In genomic region chr11:120586072-120586471, GRCh38 we compare ENCODE assay signal across 29 cellular contexts.
"Had no signal": no experiment of that assay in that cellular context is flagged by ENCODE, and none has a peak within 500 bp of the region (broad histone marks: within the 10 kb centered on the region; RNA-seq: fewer than 3 reads in every experiment).

No MANE protein-coding gene starts in this region.

- H3K27me3 ChIP-seq: colonic mucosa, neural progenitor cell, right atrium auricular region, thyroid gland, vagina had no signal

- H2AFZ ChIP-seq: neural progenitor cell, parathyroid adenoma had no signal

- H3K4me1 Mint-ChIP-seq: memory B cell; naive B cell; stimulated activated naive CD8-positive, alpha-beta T cell treated with anti-CD3 and anti-CD28 coated beads, Interleukin-15, amount 100 ng/mL, for 72 hours had no signal

- H3K9ac ChIP-seq: neural progenitor cell, parathyroid adenoma had no signal

- H3K79me2 ChIP-seq: parathyroid adenoma had no signal

- FAIRE-seq: keratinocyte had no signal

- H3K4me1 ChIP-seq: colonic mucosa, gastrocnemius medialis, neural progenitor cell, parathyroid adenoma, prostate gland, right atrium auricular region, vagina had no signal

- DNase-seq: colonic mucosa; effector CD8-positive, alpha-beta T cell; endodermal cell; foreskin fibroblast; gastrocnemius medialis; head of caudate nucleus; mucosa of descending colon; naive B cell; stimulated activated CD4-positive, alpha-beta T cell treated with anti-CD3 and anti-CD28 coated beads, Interleukin-2, amount 100 ng/mL, for 24 hours; stimulated activated CD4-positive, alpha-beta T cell treated with anti-CD3 and anti-CD28 coated beads, Interleukin-4, amount 100 ng/mL, for 24 hours; stimulated activated naive CD4-positive, alpha-beta T cell; stimulated activated naive CD8-positive, alpha-beta T cell treated with anti-CD3 and anti-CD28 coated beads, Interleukin-15, amount 100 ng/mL, for 72 hours; thyroid gland; trophoblast cell had no signal

- H3K4me2 ChIP-seq: neural progenitor cell, smooth muscle cell had no signal

- ATAC-seq: esophagus mucosa; gastrocnemius medialis; left lobe of liver; mucosa of descending colon; natural killer cell treated with Interleukin-12 subunit alpha and Interleukin-12 subunit beta and Interleukin-15 and Interleukin-18, amount 100 ng/mL, for 72 hours; sciatic nerve; stimulated activated naive CD8-positive, alpha-beta T cell treated with anti-CD3 and anti-CD28 coated beads, Interleukin-15, amount 100 ng/mL, for 72 hours had no signal

- H3K9me3 Mint-ChIP-seq: dendritic cell treated with granulocyte-macrophage colony-stimulating factor and Interleukin-4, amounts not matched to agents 40 ng/mL and 50 ng/mL, for 4 days had no signal

- H3K36me3 ChIP-seq: colonic mucosa, gastrocnemius medialis, neural progenitor cell, prostate gland, right atrium auricular region, thyroid gland, vagina had no signal

- H3K36me3 Mint-ChIP-seq: naive B cell had no signal

- H3K4me3 Mint-ChIP-seq: dendritic cell treated with granulocyte-macrophage colony-stimulating factor and Interleukin-4, amounts not matched to agents 40 ng/mL and 50 ng/mL, for 4 days; endodermal cell; memory B cell; naive B cell; natural killer cell treated with Interleukin-12 subunit alpha and Interleukin-12 subunit beta and Interleukin-15 and Interleukin-18, amount 100 ng/mL, for 72 hours; neural progenitor cell; stimulated activated naive CD8-positive, alpha-beta T cell treated with anti-CD3 and anti-CD28 coated beads, Interleukin-15, amount 100 ng/mL, for 72 hours had no signal

- H3K27ac Mint-ChIP-seq: dendritic cell treated with granulocyte-macrophage colony-stimulating factor and Interleukin-4, amounts not matched to agents 40 ng/mL and 50 ng/mL, for 4 days; endodermal cell; memory B cell; natural killer cell treated with Interleukin-12 subunit alpha and Interleukin-12 subunit beta and Interleukin-15 and Interleukin-18, amount 100 ng/mL, for 72 hours; neural progenitor cell; stimulated activated naive CD8-positive, alpha-beta T cell treated with anti-CD3 and anti-CD28 coated beads, Interleukin-15, amount 100 ng/mL, for 72 hours had no signal

- H3K9me3 ChIP-seq: colonic mucosa, mucosa of descending colon, prostate gland, thyroid gland, vagina had no signal

- H3K27ac ChIP-seq: colonic mucosa, epithelial cell of prostate, gastrocnemius medialis, neural progenitor cell, parathyroid adenoma, prostate gland, right atrium auricular region, thyroid gland, vagina had no signal

- H3K4me3 ChIP-seq: colonic mucosa, gastrocnemius medialis, lung, mucosa of descending colon, neural progenitor cell, prostate gland, right atrium auricular region, smooth muscle cell, thyroid gland, vagina had no signal
